Comparison of ENCODE assay signal across 9 cellular contexts in genomic region chr14:65478596-65478995, GRCh38.
DNase-seq lines count a peak whose midpoint lies in the region; ATAC-seq, FAIRE-seq and TF ChIP-seq lines count a peak whose summit lies in the region.
"Had no signal": no experiment of that assay in that cellular context is flagged by ENCODE, and none has a peak within 500 bp of the region (broad histone marks: within the 10 kb centered on the region; RNA-seq: fewer than 3 reads in every experiment).

No MANE protein-coding gene starts in this region.

- peak; percentile 94 for FAIRE-seq in GM19239 (lab: Jason Lieb, UNC)

- CTCF ChIA-PET in RWPE1 (lab: Yijun Ruan, JAX): no interaction called here

- no peak overlapping the region for H3K27ac ChIP-seq in RWPE1

- no peak for ATAC-seq in HG03159 (IDR thresholded peaks at IDR 0.05; ENCODE audit: unreplicated experiment)

- POLR2A ChIA-PET in RWPE1 (lab: Yijun Ruan, JAX; ENCODE audit: low non-redundant PET): no interaction called here

- no peak for TF ChIP-seq CTCF in RWPE1 (conservative IDR thresholded peaks at IDR 0.05; ENCODE audit: low read depth)

- DNase-seq in AG20443 (ENCODE audit: low spot score): peak; percentile 43
- no peak for DNase-seq in GM19239 (ENCODE audit: insufficient read length, low spot score)
- peak; percentile 28 for DNase-seq in RWPE1 (ENCODE audit: low spot score)
- DNase-seq in foreskin melanocyte: peak; percentile 61
- no peak for DNase-seq in NOMO-1 (lab: John Stamatoyannopoulos, UW; ENCODE audit: unreplicated experiment in 2 of 2)
- DNase-seq in middle frontal gyrus (ENCODE audit: extremely low spot score, low spot score): no peak
- DNase-seq in DMS 273 treated with DMSO at 0.1 percent for 48 hours (lab: John Stamatoyannopoulos, UW): no peak
- DNase-seq: activated naive CD4-positive, alpha-beta T cell treated with Interleukin-2 at 50 U/mL for 16 hours had no signal

Comparison
In these comparisons a context has a peak if more than half of its experiments do, and no peak if none do; other contexts are left out.
1. DNase-seq: peak in AG20443 (single experiment), RWPE1 (single experiment) and foreskin melanocyte (single experiment); none in GM19239 (single experiment), NOMO-1 (0 of 2), middle frontal gyrus (single experiment) and DMS 273 treated with DMSO at 0.1 percent for 48 hours (single experiment).